17 cellular contexts compared by ENCODE assay signal in the genomic region with DNA sequence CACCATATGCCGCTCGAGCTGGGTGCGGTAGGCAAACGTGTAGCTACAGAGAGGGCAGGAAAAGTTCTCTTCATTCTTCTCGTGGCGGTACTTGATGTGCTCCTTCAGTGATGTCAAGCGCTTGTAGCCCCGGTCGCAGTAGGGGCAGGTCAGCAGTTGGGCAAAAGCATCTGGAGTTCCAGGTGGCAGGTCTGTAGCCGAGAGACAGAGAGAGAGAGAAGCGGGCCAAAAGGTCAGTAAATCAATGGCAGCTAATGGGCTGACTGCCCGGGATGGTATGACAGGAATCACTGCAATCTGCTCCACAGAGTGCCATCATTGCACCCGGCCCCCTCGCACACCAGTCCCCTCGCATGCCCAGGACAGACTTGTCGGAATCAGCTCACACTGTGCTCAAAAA.
DNase-seq lines count a peak whose midpoint lies in the region; ATAC-seq, FAIRE-seq and TF ChIP-seq lines count a peak whose summit lies in the region.
"Had no signal": no experiment of that assay in that cellular context is flagged by ENCODE, and none has a peak within 500 bp of the region (broad histone marks: within the 10 kb centered on the region; RNA-seq: fewer than 3 reads in every experiment).

No MANE protein-coding gene starts in this region.

- CTCF ChIA-PET in HepG2 (lab: Yijun Ruan, JAX; ENCODE audit: low intra/inter-chr PET ratio, low total read pairs) (no interaction called here), SK-N-SH (lab: Yijun Ruan, JAX) (no interaction called here)
- CTCF ChIA-PET in activated CD8-positive, alpha-beta T cell treated with anti-CD3 and anti-CD28 coated beads for 36 hours (lab: Charles Lee): interaction anchor here (0.6 to 1.0 kb wide), 3 partner anchors 9 to 195 kb away, joined by 3 read pairs; no protein-coding TSS in a partner anchor

- H3K79me2 ChIP-seq in HepG2 (ENCODE audit: insufficient read depth, low read length): no peaks in the 10 kb centered on the region
- no peaks in the 10 kb centered on the region for H3K79me2 ChIP-seq in SK-N-SH (ENCODE audit: insufficient read depth)

- no peaks in the 10 kb centered on the region for H3K9me3 Mint-ChIP-seq in brain
- H3K9me3 Mint-ChIP-seq in activated CD8-positive, alpha-beta T cell treated with anti-CD3 and anti-CD28 coated beads for 36 hours: no peaks in the 10 kb centered on the region
- H3K9me3 Mint-ChIP-seq: activated T-cell treated with anti-CD3 and anti-CD28 coated beads, Interleukin-2, amount 50 U/mL, for 24 hours had no signal

- ATAC-seq in HepG2: peak; percentile 66
- ATAC-seq in activated CD8-positive, alpha-beta T cell treated with anti-CD3 and anti-CD28 coated beads for 36 hours: no peak

- peaks cover 67% of the 10 kb centered on the region for H3K4me1 Mint-ChIP-seq in brain
- H3K4me1 Mint-ChIP-seq in activated CD8-positive, alpha-beta T cell treated with anti-CD3 and anti-CD28 coated beads for 36 hours (ENCODE audit: low read depth): peaks cover 2% of the 10 kb centered on the region

- H3K9me3 ChIP-seq in HepG2 (ENCODE audit: low read length): no peaks in the 10 kb centered on the region
- H3K9me3 ChIP-seq in skeletal muscle satellite cell (replicated peaks; ENCODE audit: low read length): no peaks in the 10 kb centered on the region
- H3K9me3 ChIP-seq in SK-N-SH: no peaks in the 10 kb centered on the region
- H3K9me3 ChIP-seq: neutrophil had no signal

- H2AFZ ChIP-seq in HepG2 (ENCODE audit: low read length): no peak overlapping the region
- no peak overlapping the region for H2AFZ ChIP-seq in SK-N-SH (ENCODE audit: low read depth)

- POLR2A ChIA-PET in HepG2 (lab: Yijun Ruan, JAX) (no interaction called here), SK-N-SH (lab: Yijun Ruan, JAX) (no interaction called here)
- POLR2A ChIA-PET in activated CD8-positive, alpha-beta T cell treated with anti-CD3 and anti-CD28 coated beads for 36 hours (lab: Charles Lee): no interaction called here

- intact Hi-C loops in HepG2 (cut with micrococcal nuclease; ENCODE audit: unreplicated experiment): no loop called here
- intact Hi-C loops in activated CD8-positive, alpha-beta T cell treated with anti-CD3 and anti-CD28 coated beads for 36 hours (cut with micrococcal nuclease): no loop called here

- 24% methylated on average over 16 of the region's 16 CpGs for WGBS in HepG2 (ENCODE audit: low lambda C conversion rate)
- 98% methylated on average over 16 of the region's 16 CpGs for WGBS in SK-N-SH (ENCODE audit: low lambda C conversion rate)

- H3K36me3 Mint-ChIP-seq in brain: peaks cover 93% of the 10 kb centered on the region
- H3K36me3 Mint-ChIP-seq in activated CD8-positive, alpha-beta T cell treated with anti-CD3 and anti-CD28 coated beads for 36 hours (ENCODE audit: low read depth): peaks cover 34% of the 10 kb centered on the region

- H3K27me3 ChIP-seq in HepG2 (ENCODE audit: control insufficient read depth in 1 of 2, insufficient read depth in 2 of 2, low read length in 2 of 2): peaks cover 0 to 8% of the 10 kb centered on the region in 2 experiments; a peak in 1 of 5 replicates
- no peaks in the 10 kb centered on the region for H3K27me3 ChIP-seq in skeletal muscle satellite cell (ENCODE audit: control insufficient read depth, insufficient read depth, low read length)
- no peaks in the 10 kb centered on the region for H3K27me3 ChIP-seq in SK-N-SH (ENCODE audit: insufficient read depth)
- H3K27me3 ChIP-seq: neutrophil had no signal

- H3K9me2 ChIP-seq in SK-N-SH: no peaks in the 10 kb centered on the region

- H4K20me1 ChIP-seq in HepG2 (ENCODE audit: insufficient read depth, low read length): no peaks in the 10 kb centered on the region
- H4K20me1 ChIP-seq in SK-N-SH (ENCODE audit: insufficient read depth): no peaks in the 10 kb centered on the region

- H3K27ac ChIP-seq in HepG2 (ENCODE audit: extremely low read length, insufficient read depth, low read length) (no peak overlapping the region), SK-N-SH (ENCODE audit: low read depth in 2 of 2, low read length in 1 of 2) (no peak overlapping the region)
- H3K27ac ChIP-seq: KMS-11, neutrophil had no signal

- in situ Hi-C loops in HepG2 (cut with HindIII; ENCODE audit: extremely low pct_ligation_motif_present, low pct_unique_long_range_greater_than_20kb): no loop called here

- TF ChIP-seq RAD21 in HepG2 (CRISPR knock-in tag; IDR thresholded peaks at IDR 0.05) (no peak), SK-N-SH (IDR thresholded peaks at IDR 0.05; ENCODE audit: low read length) (no peak)

- TF ChIP-seq POLR2A in HepG2 (IDR thresholded peaks at IDR 0.05; ENCODE audit: insufficient read depth in 1 of 2, low read depth in 2 of 2, low read length in 2 of 2): no peak

- H3K4me3 ChIP-seq in HepG2 (replicated peaks in 1 of 3; ENCODE audit: insufficient read depth in 1 of 3, low read depth in 2 of 3, low read length in 3 of 3) (no peak overlapping the region), skeletal muscle satellite cell (ENCODE audit: low read length) (peak overlapping the region; percentile 61), SK-N-SH (ENCODE audit: low read depth in 2 of 2, low read length in 1 of 2) (no peak overlapping the region)
- H3K4me3 ChIP-seq: SK-N-MC had no signal

- TF ChIP-seq CTCF in brain (conservative IDR thresholded peaks at IDR 0.05): no peak
- no peak for TF ChIP-seq CTCF in HepG2 (CRISPR knock-in tag; IDR thresholded peaks at IDR 0.05)
- TF ChIP-seq CTCF in SK-N-SH (IDR thresholded peaks at IDR 0.05): no peak
- no peak for TF ChIP-seq CTCF in activated CD8-positive, alpha-beta T cell treated with anti-CD3 and anti-CD28 coated beads for 36 hours (IDR thresholded peaks at IDR 0.05)

- no peaks in the 10 kb centered on the region for H3K4me1 ChIP-seq in HepG2 (ENCODE audit: insufficient read depth, low read length)
- H3K4me1 ChIP-seq in skeletal muscle satellite cell (ENCODE audit: control insufficient read depth, insufficient read depth, low read length): peaks cover 45% of the 10 kb centered on the region
- H3K4me1 ChIP-seq in SK-N-SH (ENCODE audit: control insufficient read depth in 1 of 2, insufficient read depth in 2 of 2, low read depth in 1 of 2, low read length in 1 of 2): peaks cover 3 to 5% of the 10 kb centered on the region in 2 experiments; a peak in 3 of 4 replicates

- peaks cover 11% of the 10 kb centered on the region for H3F3A ChIP-seq in SK-N-SH (replicated peaks; ENCODE audit: insufficient read depth)

- peak overlapping the region in 2 of 5 experiments; percentile 58 to 60 for H3K4me3 Mint-ChIP-seq in brain
- no peak overlapping the region for H3K4me3 Mint-ChIP-seq in activated CD8-positive, alpha-beta T cell treated with anti-CD3 and anti-CD28 coated beads for 36 hours
- H3K4me3 Mint-ChIP-seq: activated T-cell treated with anti-CD3 and anti-CD28 coated beads, Interleukin-2, amount 50 U/mL, for 24 hours had no signal

- BruUV-seq in HepG2 (replicated peaks; lab: Mats Ljungman, UMichigan): no TSS peak

- H3K27me3 Mint-ChIP-seq in brain: no peaks in the 10 kb centered on the region
- H3K27me3 Mint-ChIP-seq in activated CD8-positive, alpha-beta T cell treated with anti-CD3 and anti-CD28 coated beads for 36 hours: no peaks in the 10 kb centered on the region

- peak overlapping the region in 4 of 5 experiments; percentile 6 to 92 (median 65) for H3K27ac Mint-ChIP-seq in brain
- no peak overlapping the region for H3K27ac Mint-ChIP-seq in activated CD8-positive, alpha-beta T cell treated with anti-CD3 and anti-CD28 coated beads for 36 hours
- H3K27ac Mint-ChIP-seq: activated T-cell treated with anti-CD3 and anti-CD28 coated beads, Interleukin-2, amount 50 U/mL, for 24 hours had no signal

- H3K36me3 ChIP-seq in HepG2 (replicated peaks in 1 of 2; ENCODE audit: control insufficient read depth in 1 of 2, insufficient read depth in 2 of 2, low read length in 2 of 2) (no peaks in the 10 kb centered on the region), skeletal muscle satellite cell (ENCODE audit: insufficient read depth, low read length) (peaks cover 38% of the 10 kb centered on the region), SK-N-SH (replicated peaks in 1 of 2; ENCODE audit: control insufficient read depth in 1 of 2, insufficient read depth in 2 of 2, low read length in 1 of 2) (peaks cover 59 to 84% of the 10 kb centered on the region in 2 experiments)

- peak; percentile 82 for DNase-seq in LHCN-M2 (ENCODE audit: low read depth)
- DNase-seq in HepG2 (ENCODE audit: low spot score): peak; percentile 7
- DNase-seq in SK-N-SH: no peak
- no peak for DNase-seq in activated CD4-positive, alpha-beta T cell treated with anti-CD3 and anti-CD28 coated beads, Interleukin-2, amount 50 U/mL, for 48 hours
- no peak for DNase-seq in globus pallidus (ENCODE audit: low spot score)
- no peak for DNase-seq in activated CD8-positive, alpha-beta T cell treated with anti-CD3 and anti-CD28 coated beads for 36 hours
- DNase-seq: activated CD4-positive, CD25-positive, alpha-beta regulatory T cell; activated T-cell treated with anti-CD3 and anti-CD28 coated beads, Interleukin-2, amount 50 U/mL, for 24 hours; aorta; DND-41; NCI-H146 had no signal

- H3K9ac ChIP-seq in HepG2 (ENCODE audit: insufficient read depth, low read depth, low read length): no peak overlapping the region
- peak overlapping the region; percentile 71 for H3K9ac ChIP-seq in skeletal muscle satellite cell (ENCODE audit: low read depth, low read length)
- no peak overlapping the region for H3K9ac ChIP-seq in SK-N-SH
- H3K9ac ChIP-seq: KMS-11 had no signal

- H3K4me2 ChIP-seq in HepG2 (ENCODE audit: low read depth, low read length): no peak overlapping the region
- H3K4me2 ChIP-seq in skeletal muscle satellite cell (ENCODE audit: low read length): peak overlapping the region; percentile 75
- no peak overlapping the region for H3K4me2 ChIP-seq in SK-N-SH
- H3K4me2 ChIP-seq: KMS-11 had no signal

- FAIRE-seq in HepG2 (lab: Jason Lieb, UNC): no peak
- FAIRE-seq: keratinocyte had no signal

- no peak for TF ChIP-seq EP300 in HepG2 (IDR thresholded peaks at IDR 0.05; ENCODE audit: low read depth in 2 of 2, low read length in 2 of 2)
- no peak for TF ChIP-seq EP300 in HepG2 (CRISPR knock-in tag; IDR thresholded peaks at IDR 0.05; ENCODE audit: borderline replicate concordance)
- TF ChIP-seq EP300 in SK-N-SH (IDR thresholded peaks at IDR 0.05; ENCODE audit: borderline replicate concordance in 1 of 2, low read depth in 1 of 2, low read length in 1 of 2): no peak

TF ChIP-seq in HepG2, 621 proteins besides CTCF, POLR2A, EP300 and RAD21 (continues in another document):
- TF ChIP-seq ZFYVE20 (CRISPR knock-in tag; IDR thresholded peaks at IDR 0.05; ENCODE audit: borderline replicate concordance, low read depth): no peak
- TF ChIP-seq RFX1 (IDR thresholded peaks at IDR 0.05): no peak

TF ChIP-seq in SK-N-SH, 30 proteins besides CTCF, POLR2A, EP300 and RAD21 (continues in another document):
- TF ChIP-seq JUND (IDR thresholded peaks at IDR 0.05) (no peak), TCF12 (IDR thresholded peaks at IDR 0.05) (no peak), FOSL2 (IDR thresholded peaks at IDR 0.05; ENCODE audit: borderline replicate concordance, low read depth) (no peak), EZH2phosphoT487 (IDR thresholded peaks at IDR 0.05; ENCODE audit: borderline replicate concordance, low read depth) (no peak), CHD2 (IDR thresholded peaks at IDR 0.05; ENCODE audit: low read length, partially characterized antibody) (no peak), POLR2AphosphoS5 (IDR thresholded peaks at IDR 0.05; ENCODE audit: low read depth, low read length) (no peak), SMC3 (IDR thresholded peaks at IDR 0.05; ENCODE audit: low read depth, low read length) (no peak)

Comparison
In these comparisons a context has a peak if more than half of its experiments do, and no peak if none do; other contexts are left out.
1. DNase-seq: peak in LHCN-M2 (single experiment) and HepG2 (single experiment); none in SK-N-SH (single experiment), activated CD4-positive, alpha-beta T cell treated with anti-CD3 and anti-CD28 coated beads, Interleukin-2, amount 50 U/mL, for 48 hours (0 of 2), globus pallidus (single experiment) and activated CD8-positive, alpha-beta T cell treated with anti-CD3 and anti-CD28 coated beads for 36 hours (single experiment).